8 cellular contexts compared by ENCODE assay signal in the genomic region with DNA sequence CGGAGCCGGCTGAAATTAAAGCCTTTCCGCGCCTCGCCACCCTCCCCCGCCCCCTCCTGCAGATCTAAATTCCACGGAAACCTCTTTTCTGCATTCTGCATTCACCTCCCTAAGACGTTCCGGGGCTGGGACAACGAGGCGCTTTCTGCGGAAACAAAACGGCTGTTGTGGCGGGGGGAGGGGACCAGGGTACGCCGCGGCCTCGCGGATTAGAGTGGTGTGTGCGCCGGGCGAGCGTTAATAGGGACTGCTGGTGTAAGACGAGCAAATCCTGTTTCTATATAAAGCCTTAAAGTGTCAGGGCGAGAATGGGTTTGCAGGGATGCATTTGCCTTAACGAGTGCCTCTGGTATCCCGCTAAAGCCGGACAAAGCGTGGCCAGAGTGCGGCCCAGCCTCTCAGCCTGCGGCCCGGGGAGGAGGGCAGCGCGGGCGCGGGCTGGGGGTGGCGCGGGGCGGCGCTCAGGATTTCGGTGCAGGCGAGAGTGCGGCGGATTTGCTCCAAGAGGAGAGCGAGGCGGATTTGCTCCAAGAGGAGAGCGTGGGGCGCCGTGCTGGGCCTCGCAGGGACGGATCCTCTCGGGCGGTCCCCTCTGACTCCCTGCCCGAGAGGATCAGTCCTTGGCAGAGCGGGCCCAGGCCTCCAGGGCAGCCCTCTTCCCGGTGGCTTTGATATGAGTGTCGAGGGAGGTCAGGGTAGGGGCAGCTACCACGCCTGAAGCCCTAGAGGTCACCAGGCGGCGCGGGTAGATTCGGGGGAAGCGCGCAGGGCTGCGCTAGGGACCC. TPM values are rescaled to one million over a fixed set of nuclear protein-coding genes. Genes with fewer than 3 reads are reported as not detected.
DNase-seq lines count a peak whose midpoint lies in the region; ATAC-seq and TF ChIP-seq lines count a peak whose summit lies in the region.

No MANE protein-coding gene starts in this region.

- H3K36me3 Mint-ChIP-seq in activated T-helper 2 cell treated with anti-CD3 and anti-CD28 coated beads, Interferon-gamma antibody, Interleukin-2, Interleukin-4, amounts not matched to agents 10 μg/mL and 5 μg/mL and 100 μg/mL, durations not matched to agents 14 hours and 24 hours and 36 hours (ENCODE audit: low read depth): peaks cover 4% of the 10 kb centered on the region

- DNase-seq in cardiac muscle cell (ENCODE audit: low read depth in 1 of 2, low spot score in 1 of 2): peak; percentile 59 to 79
- no peak for DNase-seq in cardiac septum (ENCODE audit: low spot score)
- DNase-seq in activated T-helper 2 cell treated with anti-CD3 and anti-CD28 coated beads, Interferon-gamma antibody, Interleukin-2, Interleukin-4, amounts not matched to agents 10 μg/mL and 5 μg/mL and 100 μg/mL, durations not matched to agents 14 hours and 24 hours and 36 hours (ENCODE audit: low spot score): no peak
- DNase-seq in heart right ventricle: peak in 1 of 2 donors; percentile 62
- no peak for DNase-seq in inferior parietal cortex (ENCODE audit: extremely low spot score)

- H2AFZ ChIP-seq in parathyroid adenoma: peak overlapping the region; percentile 82

- peaks cover 53% of the 10 kb centered on the region for H3K4me1 ChIP-seq in cardiac muscle cell (ENCODE audit: low read depth)
- H3K4me1 ChIP-seq in heart right ventricle: peaks cover 37 to 90% (median 51%) of the 10 kb centered on the region in 9 donors
- H3K4me1 ChIP-seq in parathyroid adenoma: peaks cover 3% of the 10 kb centered on the region

- H3K79me2 ChIP-seq in parathyroid adenoma: peaks cover 38% of the 10 kb centered on the region

- H3K9ac ChIP-seq in parathyroid adenoma: peak overlapping the region; percentile 61

- H3K27me3 ChIP-seq in cardiac muscle cell (no peaks in the 10 kb centered on the region), heart right ventricle (peaks cover 0 to 44% (median 0%) of the 10 kb centered on the region in 7 donors), parathyroid adenoma (ENCODE audit: control insufficient read depth, insufficient read depth, low read length) (no peaks in the 10 kb centered on the region)

- peaks cover 3% of the 10 kb centered on the region for H3K4me1 Mint-ChIP-seq in activated T-helper 2 cell treated with anti-CD3 and anti-CD28 coated beads, Interferon-gamma antibody, Interleukin-2, Interleukin-4, amounts not matched to agents 10 μg/mL and 5 μg/mL and 100 μg/mL, durations not matched to agents 14 hours and 24 hours and 36 hours (ENCODE audit: low read depth)

- intact Hi-C loops in cardiac septum (cut with DNase I): no loop called here
- intact Hi-C loops in activated T-helper 2 cell treated with anti-CD3 and anti-CD28 coated beads, Interferon-gamma antibody, Interleukin-2, Interleukin-4, amounts not matched to agents 10 μg/mL and 5 μg/mL and 100 μg/mL, durations not matched to agents 14 hours and 24 hours and 36 hours (cut with micrococcal nuclease): loop anchor here (5.0 kb wide), 1 partner anchor 82 kb away; no protein-coding TSS in a partner anchor
- intact Hi-C loops in heart right ventricle (cut with DNase I): loop anchor here in 5 of 10 donors (2.0 to 10.0 kb wide), 4 partner anchors 82 to 108 kb away; no protein-coding TSS in a partner anchor

- H3K9me3 ChIP-seq in cardiac muscle cell (ENCODE audit: low read depth) (no peaks in the 10 kb centered on the region), heart right ventricle (no peaks in the 10 kb centered on the region), parathyroid adenoma (ENCODE audit: control insufficient read depth, low read length) (no peaks in the 10 kb centered on the region)

- peaks cover 49% of the 10 kb centered on the region for H3K27me3 Mint-ChIP-seq in activated T-helper 2 cell treated with anti-CD3 and anti-CD28 coated beads, Interferon-gamma antibody, Interleukin-2, Interleukin-4, amounts not matched to agents 10 μg/mL and 5 μg/mL and 100 μg/mL, durations not matched to agents 14 hours and 24 hours and 36 hours (ENCODE audit: low read depth)

- no peak for TF ChIP-seq CTCF in cardiac muscle cell (IDR thresholded peaks at IDR 0.05; ENCODE audit: low read depth, low read length)
- TF ChIP-seq CTCF in heart right ventricle (IDR thresholded peaks at IDR 0.05): no peak
- no peak for TF ChIP-seq CTCF in parathyroid adenoma (IDR thresholded peaks at IDR 0.05)

- H3K27ac ChIP-seq in cardiac muscle cell (peak overlapping the region; percentile 90), heart right ventricle (peak overlapping the region; percentile 92 to 99 (median 96)), parathyroid adenoma (peak overlapping the region; percentile 65)

- H3K4me3 ChIP-seq in cardiac muscle cell (peak overlapping the region; percentile 43), heart right ventricle (peak overlapping the region; percentile 61 to 94 (median 78)), parathyroid adenoma (ENCODE audit: low read depth, low read length) (peak overlapping the region; percentile 80)

- H3K9me3 Mint-ChIP-seq in activated T-helper 2 cell treated with anti-CD3 and anti-CD28 coated beads, Interferon-gamma antibody, Interleukin-2, Interleukin-4, amounts not matched to agents 10 μg/mL and 5 μg/mL and 100 μg/mL, durations not matched to agents 14 hours and 24 hours and 36 hours: no peaks in the 10 kb centered on the region

- ATAC-seq in heart right ventricle (peak; percentile 2 to 17 (median 10)), HG03159 (IDR thresholded peaks at IDR 0.05; ENCODE audit: unreplicated experiment) (no peak), HG02973 (IDR thresholded peaks at IDR 0.05; ENCODE audit: unreplicated experiment) (no peak)

- H3K4me2 ChIP-seq in parathyroid adenoma (ENCODE audit: low read length): peak overlapping the region; percentile 54

- 8 to 11% methylated on average over 65 of the region's 65 CpGs for WGBS in heart right ventricle, 2 donors

- no peak overlapping the region for H3K27ac Mint-ChIP-seq in activated T-helper 2 cell treated with anti-CD3 and anti-CD28 coated beads, Interferon-gamma antibody, Interleukin-2, Interleukin-4, amounts not matched to agents 10 μg/mL and 5 μg/mL and 100 μg/mL, durations not matched to agents 14 hours and 24 hours and 36 hours

- H3K36me3 ChIP-seq in cardiac muscle cell: no peaks in the 10 kb centered on the region
- H3K36me3 ChIP-seq in heart right ventricle: no peaks in the 10 kb centered on the region
- H3K36me3 ChIP-seq in parathyroid adenoma (ENCODE audit: control insufficient read depth, insufficient read depth, low read length): no peaks in the 10 kb centered on the region

- H3K4me3 Mint-ChIP-seq in activated T-helper 2 cell treated with anti-CD3 and anti-CD28 coated beads, Interferon-gamma antibody, Interleukin-2, Interleukin-4, amounts not matched to agents 10 μg/mL and 5 μg/mL and 100 μg/mL, durations not matched to agents 14 hours and 24 hours and 36 hours (ENCODE audit: low read depth): peak overlapping the region; percentile 37

RNA-seq across cellular contexts. Expression of a gene that starts 5.1 kb away (rescaled TPM):
- total RNA-seq in cardiac muscle cell (27.1 and 47.3 TPM in 2 replicates), cardiac septum (13.5 TPM), heart right ventricle (10 to 100 TPM in 2 of 10 donors, 1 to 10 TPM in 8; 6.3 to 11.1 (median 9.2) TPM)
- polyA plus RNA-seq in cardiac muscle cell (20.0 and 20.3 TPM in 2 replicates), heart right ventricle (10 to 100 TPM in 1 of 2 donors, 1 to 10 TPM in 1; 4.8 to 13.1 TPM)
- total RNA-seq in activated T-helper 2 cell treated with anti-CD3 and anti-CD28 coated beads, Interferon-gamma antibody, Interleukin-2, Interleukin-4, amounts not matched to agents 10 μg/mL and 5 μg/mL and 100 μg/mL, durations not matched to agents 14 hours and 24 hours and 36 hours: 0.90 and 0.91 TPM in 2 replicates

Comparison
In these comparisons a context has a peak if more than half of its experiments do, and no peak if none do; other contexts are left out.
1. DNase-seq: peak in cardiac muscle cell (2 of 2); none in cardiac septum (single experiment), activated T-helper 2 cell treated with anti-CD3 and anti-CD28 coated beads, Interferon-gamma antibody, Interleukin-2, Interleukin-4, amounts not matched to agents 10 μg/mL and 5 μg/mL and 100 μg/mL, durations not matched to agents 14 hours and 24 hours and 36 hours (single experiment) and inferior parietal cortex (single experiment).
2. ATAC-seq: peak in heart right ventricle (8 of 8); none in HG03159 (single experiment) and HG02973 (single experiment).
3. Peak in every context shown above with its lines, with median percentiles within 50 percentile points of each other: H3K27ac ChIP-seq and H3K4me3 ChIP-seq.